8 cellular contexts compared by ENCODE assay signal in the genomic region with DNA sequence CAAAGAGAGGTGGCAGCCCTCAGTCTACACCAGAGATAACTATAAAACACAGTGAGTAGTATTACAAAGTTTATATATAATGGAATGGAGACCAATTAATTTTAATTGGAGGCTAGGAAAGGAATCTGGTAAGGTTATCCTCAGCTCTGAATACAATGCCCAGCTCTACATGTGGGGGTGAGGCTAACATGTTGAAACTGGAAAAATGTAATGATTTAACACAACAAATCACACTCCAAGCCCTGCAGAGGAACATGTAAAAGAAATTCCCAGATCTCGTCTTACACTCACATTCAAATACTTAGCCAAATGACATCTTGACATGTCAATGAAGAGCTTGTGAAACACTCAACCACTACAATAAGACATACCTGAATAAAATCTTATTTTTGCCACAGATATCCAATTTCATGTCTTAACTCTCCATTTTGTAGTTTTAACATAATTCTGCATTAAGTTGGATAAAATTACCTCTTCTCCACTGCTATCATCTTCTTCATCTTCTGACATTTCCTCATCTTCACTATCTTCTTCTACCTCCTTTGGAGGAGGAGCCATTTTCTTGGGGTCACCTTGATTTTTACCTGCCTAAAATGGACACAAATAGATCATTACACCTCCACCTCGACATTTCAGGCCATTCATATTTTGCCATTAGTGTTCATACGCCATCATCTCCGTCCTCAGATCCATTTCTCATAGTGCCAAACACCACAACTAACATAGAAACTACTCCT. TPM values are rescaled to one million over a fixed set of nuclear protein-coding genes. Genes with fewer than 3 reads are reported as not detected.
DNase-seq lines count a peak whose midpoint lies in the region; ATAC-seq, FAIRE-seq and TF ChIP-seq lines count a peak whose summit lies in the region.

No MANE protein-coding gene starts in this region.

- BruUV-seq in HepG2 (replicated peaks; lab: Mats Ljungman, UMichigan), result no TSS peak

- no peak overlapping the region for H2AFZ ChIP-seq in HepG2 (ENCODE audit: low read length)

- H4K20me1 ChIP-seq in HepG2 (ENCODE audit: insufficient read depth, low read length), result peaks cover 57% of the 10 kb centered on the region

- no peak for FAIRE-seq in HepG2 (lab: Jason Lieb, UNC)

- H3K9me3 ChIP-seq in adrenal gland (replicated peaks in 1 of 3) (no peaks in the 10 kb centered on the region), HepG2 (ENCODE audit: low read length) (no peaks in the 10 kb centered on the region), tibial artery (no peaks in the 10 kb centered on the region)

- CTCF ChIA-PET in HepG2 (lab: Yijun Ruan, JAX; ENCODE audit: low intra/inter-chr PET ratio, low total read pairs), result no interaction called here

- H3K27me3 ChIP-seq in adrenal gland (no peaks in the 10 kb centered on the region), HepG2 (ENCODE audit: control insufficient read depth in 1 of 2, insufficient read depth in 2 of 2, low read length in 2 of 2) (no peaks in the 10 kb centered on the region; a peak in 1 of 5 replicates), tibial artery (no peaks in the 10 kb centered on the region)

- DNase-seq in activated CD8-positive, alpha-beta memory T cell treated with anti-CD3 and anti-CD28 coated beads, Interleukin-2, amount 50 U/mL, for 48 hours, result peak; percentile 10
- no peak for DNase-seq in activated CD8-positive, alpha-beta memory T cell treated with anti-CD3 and anti-CD28 coated beads for 24 hours
- DNase-seq in adrenal gland (no peak), HepG2 (ENCODE audit: low spot score) (no peak), tibial artery (no peak)
- no peak for DNase-seq in stimulated activated CD8-positive, alpha-beta memory T cell treated with anti-CD3 and anti-CD28 coated beads, Interleukin-4, amount 100 ng/mL, for 48 hours
- DNase-seq in stimulated activated CD4-positive, alpha-beta T cell treated with anti-CD3 and anti-CD28 coated beads, Interleukin-1b, Interleukin-23, amount 100 ng/mL, for 48 hours, result no peak

- ATAC-seq in HepG2, result no peak
- no peak for ATAC-seq in GM18520 (IDR thresholded peaks at IDR 0.05; ENCODE audit: unreplicated experiment)

- H3K79me2 ChIP-seq in HepG2 (ENCODE audit: insufficient read depth, low read length), result peaks cover 61% of the 10 kb centered on the region

- H3K27ac ChIP-seq in adrenal gland (peak overlapping the region in 3 of 5 donors; percentile 97 to 99 (median 99)), HepG2 (ENCODE audit: extremely low read length, insufficient read depth, low read length) (peak overlapping the region; percentile 99), tibial artery (peak overlapping the region; percentile 92 to 99)

- H3K4me3 ChIP-seq in adrenal gland, result peak overlapping the region; percentile 85 to 98 (median 92)
- peak overlapping the region; percentile 72 to 100 (median 87) for H3K4me3 ChIP-seq in HepG2 (replicated peaks in 1 of 3; ENCODE audit: insufficient read depth in 1 of 3, low read depth in 2 of 3, low read length in 3 of 3)
- H3K4me3 ChIP-seq in tibial artery, result peak overlapping the region; percentile 89 to 94

- intact Hi-C loops in adrenal gland (cut with DNase I), result no loop called here
- intact Hi-C loops in HepG2 (cut with micrococcal nuclease; ENCODE audit: unreplicated experiment), result loop anchor here (5.0 kb wide), 2 partner anchors 249 to 411 kb away; no protein-coding TSS in a partner anchor
- intact Hi-C loops in tibial artery (cut with DNase I; ENCODE audit: low total_unique reads), result no loop called here

- H3K36me3 ChIP-seq in adrenal gland (replicated peaks in 1 of 2) (peaks cover 0 to 53% of the 10 kb centered on the region in 2 donors), HepG2 (replicated peaks in 1 of 2; ENCODE audit: control insufficient read depth in 1 of 2, insufficient read depth in 2 of 2, low read length in 2 of 2) (peaks cover 32 to 53% of the 10 kb centered on the region in 2 experiments), tibial artery (peaks cover 49 to 50% (median 49%) of the 10 kb centered on the region in 3 donors)

- POLR2A ChIA-PET in HepG2 (lab: Yijun Ruan, JAX), result interaction anchor here (1.4 to 5.1 kb wide), 8 partner anchors 9 to 412 kb away, joined by 3 to 155 read pairs (median 12); a partner anchor contains a TSS

- peaks cover 12 to 26% of the 10 kb centered on the region in 2 donors for H3K4me1 ChIP-seq in adrenal gland (replicated peaks in 1 of 2)
- H3K4me1 ChIP-seq in HepG2 (ENCODE audit: insufficient read depth, low read length), result peaks cover 66% of the 10 kb centered on the region
- H3K4me1 ChIP-seq in tibial artery, result peaks cover 0 to 34% (median 27%) of the 10 kb centered on the region in 4 donors

- no peak for TF ChIP-seq POLR2A in adrenal gland (IDR thresholded peaks at IDR 0.05)
- TF ChIP-seq POLR2A in HepG2 (IDR thresholded peaks at IDR 0.05; ENCODE audit: insufficient read depth in 1 of 2, low read depth in 2 of 2, low read length in 2 of 2), result peak in 1 of 2 experiments; percentile 33; a peak in 1 of 4 replicates

- peak overlapping the region; percentile 99 for H3K9ac ChIP-seq in HepG2 (ENCODE audit: insufficient read depth, low read depth, low read length)

- WGBS in adrenal gland, 4 donors, result 3 to 13% (median 9%) methylated on average over 4 of the region's 4 CpGs
- WGBS in HepG2 (ENCODE audit: low lambda C conversion rate), result 9% methylated on average over 4 of the region's 4 CpGs

- no peak for TF ChIP-seq RAD21 in HepG2 (CRISPR knock-in tag; IDR thresholded peaks at IDR 0.05)

- TF ChIP-seq CTCF in adrenal gland (IDR thresholded peaks at IDR 0.05), result no peak
- TF ChIP-seq CTCF in HepG2 (CRISPR knock-in tag; IDR thresholded peaks at IDR 0.05), result no peak
- TF ChIP-seq CTCF in tibial artery (IDR thresholded peaks at IDR 0.05), result no peak

- H3K4me2 ChIP-seq in HepG2 (ENCODE audit: low read depth, low read length), result peak overlapping the region; percentile 88

- TF ChIP-seq EP300 in HepG2 (IDR thresholded peaks at IDR 0.05; ENCODE audit: low read depth in 2 of 2, low read length in 2 of 2), result no peak
- TF ChIP-seq EP300 in HepG2 (CRISPR knock-in tag; IDR thresholded peaks at IDR 0.05; ENCODE audit: borderline replicate concordance), result no peak

- in situ Hi-C loops in HepG2 (cut with HindIII; ENCODE audit: extremely low pct_ligation_motif_present, low pct_unique_long_range_greater_than_20kb), result no loop called here

TF ChIP-seq in HepG2, 621 proteins besides CTCF, POLR2A, EP300 and RAD21:
- TF ChIP-seq YY1 (IDR thresholded peaks at IDR 0.05; ENCODE audit: insufficient read depth, insufficient replicate concordance, low read depth, low read length), result peak; percentile 18
- TF ChIP-seq JUN (CRISPR knock-in tag; IDR thresholded peaks at IDR 0.05), result no peak
- peak; percentile 5 for TF ChIP-seq RBM22 (optimal IDR thresholded peaks at IDR 0.05; ENCODE audit: low read length)
- 0 out of 2 replicates have a peak, but pooled peaks have one; percentile 55 for TF ChIP-seq NBN (conservative IDR thresholded peaks at IDR 0.05)
- TF ChIP-seq RBFOX2 (IDR thresholded peaks at IDR 0.05; ENCODE audit: low read depth, low read length), result peak; percentile 55

RNA-seq across cellular contexts. Expression of a gene that starts 1.4 kb away (rescaled TPM):
- total RNA-seq in adrenal gland (100 to 1,000 TPM in 5 of 8 donors, 10 to 100 TPM in 3; 70.6 to 606 (median 251) TPM), HepG2 (2016; rRNA removed; fragmentation: Illumina TruSeq; extraction: Trizol) (779 and 1,144 TPM in 2 replicates)
- polyA plus RNA-seq in adrenal gland (1,000 to 10,000 TPM in 1 of 3 donors, 100 to 1,000 TPM in 2; 121 to 1,227 (median 208) TPM), HepG2 (2011; rRNA removed) (91.5 and 105 TPM in 2 replicates)
- total RNA-seq in HepG2 (2016; cell fraction: cytosol; rRNA removed; fragmentation: Illumina TruSeq; extraction: Trizol; ENCODE audit: low read depth), result 61.7 and 76.7 TPM in 2 replicates
- total RNA-seq in HepG2 (2016; cell fraction: insoluble cytoplasmic fraction; rRNA removed; fragmentation: Illumina TruSeq; extraction: Trizol), result 790 and 1,072 TPM in 2 replicates
- 128 and 141 TPM in 2 replicates for total RNA-seq in HepG2 (2016; cell fraction: membrane; rRNA removed; fragmentation: Illumina TruSeq; extraction: Trizol)
- total RNA-seq in HepG2 (2016; cell fraction: nucleus; rRNA removed; fragmentation: Illumina TruSeq; extraction: Trizol), result 591 and 635 TPM in 2 replicates
- 50.8 and 75.9 TPM in 2 replicates for polyA plus RNA-seq in HepG2 (2011; cell fraction: cytosol; rRNA removed)
- polyA plus RNA-seq in HepG2 (2011; cell fraction: nucleus; rRNA removed), result 99.7 and 139 TPM in 2 replicates
- polyA plus RNA-seq in HepG2 (2012), result 351 and 573 TPM in 2 replicates
- polyA plus RNA-seq in HepG2 (2016; cell fraction: cytosol; fragmentation: Illumina TruSeq; extraction: Trizol; ENCODE audit: low read depth), result 29.0 and 32.7 TPM in 2 replicates
- 1,733 and 1,875 TPM in 2 replicates for polyA plus RNA-seq in HepG2 (2016; cell fraction: insoluble cytoplasmic fraction; fragmentation: Illumina TruSeq; extraction: Trizol; ENCODE audit: low read depth)
- 54.0 and 78.7 TPM in 2 replicates for polyA plus RNA-seq in HepG2 (2016; cell fraction: membrane; fragmentation: Illumina TruSeq; extraction: Trizol; ENCODE audit: low read depth)
- 1,027 and 1,033 TPM in 2 replicates for polyA plus RNA-seq in HepG2 (2016; cell fraction: nucleus; fragmentation: Illumina TruSeq; extraction: Trizol; ENCODE audit: insufficient read depth, low read depth)
- 22.3 and 47.2 TPM in 2 replicates for polyA minus RNA-seq in HepG2 (2011; rRNA and poly(A)+ RNA removed; ENCODE audit: low replicate concordance)
- 85.0 and 124 TPM in 2 replicates for polyA minus RNA-seq in HepG2 (2011; cell fraction: cytosol; rRNA and poly(A)+ RNA removed)
- 218 and 248 TPM in 2 replicates for polyA minus RNA-seq in HepG2 (2011; cell fraction: nucleus; rRNA and poly(A)+ RNA removed)
